8 cellular contexts compared by ENCODE assay signal in the genomic region with DNA sequence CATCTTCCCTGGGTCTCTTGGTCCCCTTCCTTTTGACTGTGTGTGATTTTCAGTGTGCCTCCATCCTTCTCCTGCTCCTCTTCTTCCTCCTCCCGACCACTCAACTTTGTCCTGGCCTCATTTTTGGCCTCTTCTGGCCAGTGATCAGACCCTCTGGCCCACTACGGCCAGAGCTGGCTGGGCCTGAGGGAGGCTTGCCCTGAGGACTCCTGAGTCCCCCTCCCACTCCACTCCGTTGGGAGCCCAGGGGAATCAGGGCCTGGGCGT. TPM values are rescaled to one million over a fixed set of nuclear protein-coding genes. Genes with fewer than 3 reads are reported as not detected.
DNase-seq lines count a peak whose midpoint lies in the region; ATAC-seq, FAIRE-seq and TF ChIP-seq lines count a peak whose summit lies in the region.

No MANE protein-coding gene starts in this region.

- 40% methylated on average over 4 of the region's 4 CpGs for WGBS in smooth muscle cell (ENCODE audit: low lambda C conversion rate)

- H3K4me3 Mint-ChIP-seq in GM23338, result peak overlapping the region; percentile 79
- peak overlapping the region; percentile 53 for H3K4me3 Mint-ChIP-seq in activated CD4-positive, alpha-beta memory T cell treated with anti-CD3 and anti-CD28 coated beads, Interleukin-2, amount 10 ng/mL, durations not matched to agents 7 days and 5 days

- H3K27me3 ChIP-seq in GM23338 (ENCODE audit: insufficient read depth) (no peaks in the 10 kb centered on the region), iPS-15b (ENCODE audit: control insufficient read depth, insufficient read depth, low read length) (no peaks in the 10 kb centered on the region), smooth muscle cell (ENCODE audit: low read depth) (no peaks in the 10 kb centered on the region)

- TF ChIP-seq CTCF in GM23338 (conservative IDR thresholded peaks at IDR 0.05; ENCODE audit: low read depth in 2 of 2), result no peak
- TF ChIP-seq CTCF in smooth muscle cell (IDR thresholded peaks at IDR 0.05; ENCODE audit: borderline replicate concordance, insufficient read depth, poor library complexity, severe bottlenecking), result no peak

- H3K27ac ChIP-seq in GM23338 (ENCODE audit: low read depth), result peak overlapping the region; percentile 97
- peak overlapping the region; percentile 79 for H3K27ac ChIP-seq in smooth muscle cell (ENCODE audit: low read depth)

- CTCF ChIA-PET in activated CD4-positive, alpha-beta memory T cell treated with anti-CD3 and anti-CD28 coated beads, Interleukin-2, amount 10 ng/mL, durations not matched to agents 7 days and 5 days (lab: Charles Lee), result interaction anchor here (3.7 kb wide), 1 partner anchor 204 kb away, joined by 12 read pairs; no protein-coding TSS in a partner anchor

- H3K4me1 ChIP-seq in GM23338 (ENCODE audit: insufficient read depth) (peaks cover 55% of the 10 kb centered on the region), iPS-15b (ENCODE audit: control insufficient read depth, insufficient read depth, low read length) (peaks cover 39% of the 10 kb centered on the region), smooth muscle cell (ENCODE audit: low read depth) (peaks cover 59% of the 10 kb centered on the region)

- peak overlapping the region; percentile 86 for H3K27ac Mint-ChIP-seq in GM23338
- no peak overlapping the region for H3K27ac Mint-ChIP-seq in activated CD4-positive, alpha-beta memory T cell treated with anti-CD3 and anti-CD28 coated beads, Interleukin-2, amount 10 ng/mL, durations not matched to agents 7 days and 5 days

- peaks cover 5% of the 10 kb centered on the region for H3K36me3 Mint-ChIP-seq in GM23338 (ENCODE audit: low read depth)
- H3K36me3 Mint-ChIP-seq in activated CD4-positive, alpha-beta memory T cell treated with anti-CD3 and anti-CD28 coated beads, Interleukin-2, amount 10 ng/mL, durations not matched to agents 7 days and 5 days (ENCODE audit: low read depth), result no peaks in the 10 kb centered on the region

- H3K9ac ChIP-seq in iPS-15b (ENCODE audit: low read depth, low read length), result peak overlapping the region; percentile 71
- peak overlapping the region; percentile 11 for H3K9ac ChIP-seq in smooth muscle cell (ENCODE audit: low read depth)

- H3F3A ChIP-seq in GM23338 (replicated peaks; ENCODE audit: low read depth) (peaks cover 29% of the 10 kb centered on the region), smooth muscle cell (ENCODE audit: low read depth) (peaks cover 17% of the 10 kb centered on the region)

- H3K4me2 ChIP-seq in GM23338, result peak overlapping the region; percentile 100
- peak overlapping the region; percentile 96 for H3K4me2 ChIP-seq in smooth muscle cell

- H3K4me3 ChIP-seq in GM23338 (peak overlapping the region; percentile 92), iPS-15b (ENCODE audit: low read depth, low read length) (peak overlapping the region; percentile 88), smooth muscle cell (peak overlapping the region; percentile 86)

- H3K9me2 ChIP-seq in GM23338 (ENCODE audit: insufficient read depth), result no peaks in the 10 kb centered on the region

- no peak for FAIRE-seq in GM19239 (lab: Jason Lieb, UNC)

- H3K9me3 Mint-ChIP-seq in GM23338, result no peaks in the 10 kb centered on the region
- H3K9me3 Mint-ChIP-seq in activated CD4-positive, alpha-beta memory T cell treated with anti-CD3 and anti-CD28 coated beads, Interleukin-2, amount 10 ng/mL, durations not matched to agents 7 days and 5 days, result no peaks in the 10 kb centered on the region

- no peak for DNase-seq in GM23338 (ENCODE audit: low spot score)
- DNase-seq in activated CD4-positive, alpha-beta memory T cell treated with anti-CD3 and anti-CD28 coated beads, Interleukin-2, amount 10 ng/mL, durations not matched to agents 7 days and 5 days, result no peak
- DNase-seq in smooth muscle cell (lab: John Stamatoyannopoulos, UW; ENCODE audit: unreplicated experiment), result no peak
- no peak for DNase-seq in NAMALWA (ENCODE audit: low spot score)
- no peak for DNase-seq in GM19239 (ENCODE audit: insufficient read length, low spot score)

- peaks cover 33% of the 10 kb centered on the region for H3K27me3 Mint-ChIP-seq in GM23338 (ENCODE audit: insufficient read depth, low read depth, poor library complexity)
- H3K27me3 Mint-ChIP-seq in activated CD4-positive, alpha-beta memory T cell treated with anti-CD3 and anti-CD28 coated beads, Interleukin-2, amount 10 ng/mL, durations not matched to agents 7 days and 5 days, result peaks cover 35% of the 10 kb centered on the region

- no peak overlapping the region for H2AFZ ChIP-seq in GM23338
- no peak overlapping the region for H2AFZ ChIP-seq in smooth muscle cell (ENCODE audit: low read depth)

- H3K36me3 ChIP-seq in GM23338 (ENCODE audit: insufficient read depth) (no peaks in the 10 kb centered on the region; the same call in none of the 2 replicates), iPS-15b (ENCODE audit: control insufficient read depth, insufficient read depth, low read length) (peaks cover under 1% of the 10 kb centered on the region), smooth muscle cell (ENCODE audit: low read depth) (no peaks in the 10 kb centered on the region)

- peaks cover 75% of the 10 kb centered on the region for H3K4me1 Mint-ChIP-seq in GM23338
- peaks cover 14% of the 10 kb centered on the region for H3K4me1 Mint-ChIP-seq in activated CD4-positive, alpha-beta memory T cell treated with anti-CD3 and anti-CD28 coated beads, Interleukin-2, amount 10 ng/mL, durations not matched to agents 7 days and 5 days

- ATAC-seq in GM23338 (no peak), GM18498 (IDR thresholded peaks at IDR 0.05; ENCODE audit: unreplicated experiment) (no peak), HG03565 (IDR thresholded peaks at IDR 0.05; ENCODE audit: unreplicated experiment) (no peak)

- no peaks in the 10 kb centered on the region for H3K9me3 ChIP-seq in iPS-15b (ENCODE audit: control insufficient read depth, insufficient read depth, low read length)
- H3K9me3 ChIP-seq in smooth muscle cell (replicated peaks; ENCODE audit: low read depth), result no peaks in the 10 kb centered on the region

- H4K20me1 ChIP-seq in GM23338 (replicated peaks; ENCODE audit: insufficient read depth) (peaks cover 14% of the 10 kb centered on the region), smooth muscle cell (ENCODE audit: low read depth) (peaks cover 30% of the 10 kb centered on the region)

- peaks cover 50% of the 10 kb centered on the region for H3K79me2 ChIP-seq in GM23338 (replicated peaks; ENCODE audit: insufficient read depth)
- peaks cover 37% of the 10 kb centered on the region for H3K79me2 ChIP-seq in smooth muscle cell (ENCODE audit: low read depth)

- POLR2A ChIA-PET in activated CD4-positive, alpha-beta memory T cell treated with anti-CD3 and anti-CD28 coated beads, Interleukin-2, amount 10 ng/mL, durations not matched to agents 7 days and 5 days (lab: Charles Lee), result interaction anchor here (0.7 kb wide), 1 partner anchor 578 kb away, joined by 3 read pairs; no protein-coding TSS in a partner anchor

TF ChIP-seq in GM23338, 12 proteins besides CTCF, POLR2A, EP300 and RAD21 (continues in another document):
- no peak for TF ChIP-seq EZH2 (IDR thresholded peaks at IDR 0.05; ENCODE audit: low read depth, unreplicated experiment)
- TF ChIP-seq, protein P1, sequence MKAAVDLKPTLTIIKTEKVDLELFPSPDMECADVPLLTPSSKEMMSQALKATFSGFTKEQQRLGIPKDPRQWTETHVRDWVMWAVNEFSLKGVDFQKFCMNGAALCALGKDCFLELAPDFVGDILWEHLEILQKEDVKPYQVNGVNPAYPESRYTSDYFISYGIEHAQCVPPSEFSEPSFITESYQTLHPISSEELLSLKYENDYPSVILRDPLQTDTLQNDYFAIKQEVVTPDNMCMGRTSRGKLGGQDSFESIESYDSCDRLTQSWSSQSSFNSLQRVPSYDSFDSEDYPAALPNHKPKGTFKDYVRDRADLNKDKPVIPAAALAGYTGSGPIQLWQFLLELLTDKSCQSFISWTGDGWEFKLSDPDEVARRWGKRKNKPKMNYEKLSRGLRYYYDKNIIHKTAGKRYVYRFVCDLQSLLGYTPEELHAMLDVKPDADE (IDR thresholded peaks at IDR 0.05), result no peak
- TF ChIP-seq POLR2AphosphoS5 (IDR thresholded peaks at IDR 0.05; ENCODE audit: low read depth), result no peak
- no peak for TF ChIP-seq ZNF331 (CRISPR knock-in tag; IDR thresholded peaks at IDR 0.05; ENCODE audit: low read depth)
- no peak for TF ChIP-seq STAT1 (IDR thresholded peaks at IDR 0.05; ENCODE audit: unreplicated experiment)
- TF ChIP-seq JUNB (IDR thresholded peaks at IDR 0.05; ENCODE audit: unreplicated experiment), result no peak

RNA-seq across cellular contexts. Expression of a gene that starts 0.9 kb away (rescaled TPM):
- 140 and 154 TPM in 2 replicates for total RNA-seq in GM23338 (2014; rRNA removed; shearing (Covaris generic))
- 58.3 and 71.6 TPM in 2 replicates for polyA plus RNA-seq in GM23338 (2016; fragmentation: Nextera tagmentation; extraction: Ambion mirVana)
- total RNA-seq in activated CD4-positive, alpha-beta memory T cell treated with anti-CD3 and anti-CD28 coated beads, Interleukin-2, amount 10 ng/mL, durations not matched to agents 7 days and 5 days, result 1 to 10 TPM; 1.8 to 3.2 TPM
- 30.7 and 82.6 TPM in 2 replicates for total RNA-seq in smooth muscle cell
- polyA plus RNA-seq in smooth muscle cell, result 23.8 and 77.3 TPM in 2 replicates

RNA-seq across cellular contexts. Expression of a gene that starts 24.6 kb away (rescaled TPM):
- 32.6 and 46.5 TPM in 2 replicates for total RNA-seq in GM23338 (2014; rRNA removed; shearing (Covaris generic))
- polyA plus RNA-seq in GM23338 (2016; fragmentation: Nextera tagmentation; extraction: Ambion mirVana), result 14.1 and 14.8 TPM in 2 replicates
- total RNA-seq in activated CD4-positive, alpha-beta memory T cell treated with anti-CD3 and anti-CD28 coated beads, Interleukin-2, amount 10 ng/mL, durations not matched to agents 7 days and 5 days, result 10 to 100 TPM; 25.6 to 26.4 TPM
- total RNA-seq in smooth muscle cell, result 15.6 and 24.8 TPM in 2 replicates
- polyA plus RNA-seq in smooth muscle cell, result 7.2 and 9.5 TPM in 2 replicates

RNA-seq across cellular contexts. Expression of a gene that starts 30.6 kb away (rescaled TPM):
- 34.0 and 36.4 TPM in 2 replicates for total RNA-seq in GM23338 (2014; rRNA removed; shearing (Covaris generic))
- 13.7 and 14.2 TPM in 2 replicates for polyA plus RNA-seq in GM23338 (2016; fragmentation: Nextera tagmentation; extraction: Ambion mirVana)
- total RNA-seq in activated CD4-positive, alpha-beta memory T cell treated with anti-CD3 and anti-CD28 coated beads, Interleukin-2, amount 10 ng/mL, durations not matched to agents 7 days and 5 days, result 10 to 100 TPM; 33.6 to 37.0 TPM
- 15.1 and 18.4 TPM in 2 replicates for total RNA-seq in smooth muscle cell
- polyA plus RNA-seq in smooth muscle cell, result 15.4 and 19.6 TPM in 2 replicates

RNA-seq across cellular contexts. Expression of a gene that starts 48.6 kb away (rescaled TPM):
- total RNA-seq in GM23338 (2014; rRNA removed; shearing (Covaris generic)), result not detected in 2 replicates
- polyA plus RNA-seq in GM23338 (2016; fragmentation: Nextera tagmentation; extraction: Ambion mirVana), result not detected in 2 replicates
- not detected for total RNA-seq in activated CD4-positive, alpha-beta memory T cell treated with anti-CD3 and anti-CD28 coated beads, Interleukin-2, amount 10 ng/mL, durations not matched to agents 7 days and 5 days
- total RNA-seq in smooth muscle cell, result not detected in 2 replicates
- polyA plus RNA-seq in smooth muscle cell, result not detected in 2 replicates

RNA-seq across cellular contexts. Expression of a gene that starts 57.4 kb away (rescaled TPM):
- 0.12 TPM in 1 of 2 replicates, not detected in the other for total RNA-seq in GM23338 (2014; rRNA removed; shearing (Covaris generic))
- polyA plus RNA-seq in GM23338 (2016; fragmentation: Nextera tagmentation; extraction: Ambion mirVana) (0.32 and 0.40 TPM in 2 replicates), smooth muscle cell (not detected in 2 replicates)
- not detected for total RNA-seq in activated CD4-positive, alpha-beta memory T cell treated with anti-CD3 and anti-CD28 coated beads, Interleukin-2, amount 10 ng/mL, durations not matched to agents 7 days and 5 days
- total RNA-seq in smooth muscle cell, result 0.31 TPM in 1 of 2 replicates, not detected in the other
